Comparison of ENCODE assay signal across 1 cellular context in genomic region chr18:79588636-79589481, GRCh38.
TF ChIP-seq lines count a peak whose summit lies in the region.

No MANE protein-coding gene starts in this region.

TF ChIP-seq in HepG2, 621 proteins besides CTCF, POLR2A, EP300 and RAD21 (continued from another document and continues in another):
- TF ChIP-seq ZMYM3 (CRISPR knock-in tag; IDR thresholded peaks at IDR 0.05) (peak; percentile 66; the same call in 1 of the 2 replicates), PLSCR1 (CRISPR knock-in tag; IDR thresholded peaks at IDR 0.05; ENCODE audit: borderline replicate concordance) (no peak), PAWR (CRISPR knock-in tag; IDR thresholded peaks at IDR 0.05; ENCODE audit: borderline replicate concordance) (0 out of 2 replicates have a peak, but pooled peaks have one; percentile 58), HMG20A (CRISPR knock-in tag; IDR thresholded peaks at IDR 0.05; ENCODE audit: borderline replicate concordance) (no peak), ATF4 (CRISPR knock-in tag; IDR thresholded peaks at IDR 0.05) (0 out of 4 replicates have a peak, but pooled peaks of 1 of the 2 experiments have one; percentile 30), ZNF431 (CRISPR knock-in tag; IDR thresholded peaks at IDR 0.05; ENCODE audit: borderline replicate concordance, low read depth) (peak; percentile 32; the same call in 1 of the 2 replicates), XRCC5 (optimal IDR thresholded peaks at IDR 0.05; ENCODE audit: low read length) (no peak), PRMT3 (CRISPR knock-in tag; IDR thresholded peaks at IDR 0.05; ENCODE audit: borderline replicate concordance, low read depth) (no peak), ZNF782 (CRISPR knock-in tag; IDR thresholded peaks at IDR 0.05; ENCODE audit: borderline replicate concordance) (peak; percentile 76), MXD3 (CRISPR knock-in tag; IDR thresholded peaks at IDR 0.05) (peak; percentile 85), JUND (CRISPR knock-in tag; IDR thresholded peaks at IDR 0.05) (0 out of 2 replicates have a peak, but pooled peaks have one; percentile 43), ZFX (CRISPR knock-in tag; IDR thresholded peaks at IDR 0.05; ENCODE audit: low read depth) (peak; percentile 95), GATA4 (IDR thresholded peaks at IDR 0.05; ENCODE audit: borderline replicate concordance, low read depth) (no peak), ZFP36L1 (CRISPR knock-in tag; IDR thresholded peaks at IDR 0.05) (peak; percentile 83; the same call in 1 of the 2 replicates), ZBTB20 (CRISPR knock-in tag; IDR thresholded peaks at IDR 0.05; ENCODE audit: borderline replicate concordance, low read depth) (peak; percentile 84; the same call in 1 of the 2 replicates), HOXA9 (CRISPR knock-in tag; IDR thresholded peaks at IDR 0.05; ENCODE audit: borderline replicate concordance) (0 out of 2 replicates have a peak, but pooled peaks have one; percentile 29), FOXM1 (CRISPR knock-in tag; IDR thresholded peaks at IDR 0.05) (no peak), KLF11 (CRISPR knock-in tag; IDR thresholded peaks at IDR 0.05) (peak; percentile 91), ZNF251 (CRISPR knock-in tag; IDR thresholded peaks at IDR 0.05) (0 out of 2 replicates have a peak, but pooled peaks have one; percentile 70), TFDP2 (CRISPR knock-in tag; IDR thresholded peaks at IDR 0.05) (peak; percentile 93), LBX2 (CRISPR knock-in tag; IDR thresholded peaks at IDR 0.05; ENCODE audit: borderline replicate concordance) (peak; percentile 88; the same call in 1 of the 2 replicates), ZNF75D (CRISPR knock-in tag; IDR thresholded peaks at IDR 0.05; ENCODE audit: borderline replicate concordance) (no peak), TOPORS (CRISPR knock-in tag; IDR thresholded peaks at IDR 0.05) (no peak), ZNF883 (CRISPR knock-in tag; IDR thresholded peaks at IDR 0.05; ENCODE audit: not compliant biosample characterization) (peak; percentile 61), AGO2 (optimal IDR thresholded peaks at IDR 0.05; ENCODE audit: low read depth, low read length) (no peak), ZSCAN25 (CRISPR knock-in tag; IDR thresholded peaks at IDR 0.05) (peak; percentile 81; the same call in 1 of the 2 replicates), RCOR2 (CRISPR knock-in tag; IDR thresholded peaks at IDR 0.05) (no peak), ZFP36 (IDR thresholded peaks at IDR 0.05; ENCODE audit: borderline replicate concordance, low read depth, low read length, partially characterized antibody) (no peak), SOX5 (CRISPR knock-in tag; IDR thresholded peaks at IDR 0.05; ENCODE audit: borderline replicate concordance) (peak; percentile 34; the same call in 1 of the 2 replicates)
- TF ChIP-seq, protein P1, sequence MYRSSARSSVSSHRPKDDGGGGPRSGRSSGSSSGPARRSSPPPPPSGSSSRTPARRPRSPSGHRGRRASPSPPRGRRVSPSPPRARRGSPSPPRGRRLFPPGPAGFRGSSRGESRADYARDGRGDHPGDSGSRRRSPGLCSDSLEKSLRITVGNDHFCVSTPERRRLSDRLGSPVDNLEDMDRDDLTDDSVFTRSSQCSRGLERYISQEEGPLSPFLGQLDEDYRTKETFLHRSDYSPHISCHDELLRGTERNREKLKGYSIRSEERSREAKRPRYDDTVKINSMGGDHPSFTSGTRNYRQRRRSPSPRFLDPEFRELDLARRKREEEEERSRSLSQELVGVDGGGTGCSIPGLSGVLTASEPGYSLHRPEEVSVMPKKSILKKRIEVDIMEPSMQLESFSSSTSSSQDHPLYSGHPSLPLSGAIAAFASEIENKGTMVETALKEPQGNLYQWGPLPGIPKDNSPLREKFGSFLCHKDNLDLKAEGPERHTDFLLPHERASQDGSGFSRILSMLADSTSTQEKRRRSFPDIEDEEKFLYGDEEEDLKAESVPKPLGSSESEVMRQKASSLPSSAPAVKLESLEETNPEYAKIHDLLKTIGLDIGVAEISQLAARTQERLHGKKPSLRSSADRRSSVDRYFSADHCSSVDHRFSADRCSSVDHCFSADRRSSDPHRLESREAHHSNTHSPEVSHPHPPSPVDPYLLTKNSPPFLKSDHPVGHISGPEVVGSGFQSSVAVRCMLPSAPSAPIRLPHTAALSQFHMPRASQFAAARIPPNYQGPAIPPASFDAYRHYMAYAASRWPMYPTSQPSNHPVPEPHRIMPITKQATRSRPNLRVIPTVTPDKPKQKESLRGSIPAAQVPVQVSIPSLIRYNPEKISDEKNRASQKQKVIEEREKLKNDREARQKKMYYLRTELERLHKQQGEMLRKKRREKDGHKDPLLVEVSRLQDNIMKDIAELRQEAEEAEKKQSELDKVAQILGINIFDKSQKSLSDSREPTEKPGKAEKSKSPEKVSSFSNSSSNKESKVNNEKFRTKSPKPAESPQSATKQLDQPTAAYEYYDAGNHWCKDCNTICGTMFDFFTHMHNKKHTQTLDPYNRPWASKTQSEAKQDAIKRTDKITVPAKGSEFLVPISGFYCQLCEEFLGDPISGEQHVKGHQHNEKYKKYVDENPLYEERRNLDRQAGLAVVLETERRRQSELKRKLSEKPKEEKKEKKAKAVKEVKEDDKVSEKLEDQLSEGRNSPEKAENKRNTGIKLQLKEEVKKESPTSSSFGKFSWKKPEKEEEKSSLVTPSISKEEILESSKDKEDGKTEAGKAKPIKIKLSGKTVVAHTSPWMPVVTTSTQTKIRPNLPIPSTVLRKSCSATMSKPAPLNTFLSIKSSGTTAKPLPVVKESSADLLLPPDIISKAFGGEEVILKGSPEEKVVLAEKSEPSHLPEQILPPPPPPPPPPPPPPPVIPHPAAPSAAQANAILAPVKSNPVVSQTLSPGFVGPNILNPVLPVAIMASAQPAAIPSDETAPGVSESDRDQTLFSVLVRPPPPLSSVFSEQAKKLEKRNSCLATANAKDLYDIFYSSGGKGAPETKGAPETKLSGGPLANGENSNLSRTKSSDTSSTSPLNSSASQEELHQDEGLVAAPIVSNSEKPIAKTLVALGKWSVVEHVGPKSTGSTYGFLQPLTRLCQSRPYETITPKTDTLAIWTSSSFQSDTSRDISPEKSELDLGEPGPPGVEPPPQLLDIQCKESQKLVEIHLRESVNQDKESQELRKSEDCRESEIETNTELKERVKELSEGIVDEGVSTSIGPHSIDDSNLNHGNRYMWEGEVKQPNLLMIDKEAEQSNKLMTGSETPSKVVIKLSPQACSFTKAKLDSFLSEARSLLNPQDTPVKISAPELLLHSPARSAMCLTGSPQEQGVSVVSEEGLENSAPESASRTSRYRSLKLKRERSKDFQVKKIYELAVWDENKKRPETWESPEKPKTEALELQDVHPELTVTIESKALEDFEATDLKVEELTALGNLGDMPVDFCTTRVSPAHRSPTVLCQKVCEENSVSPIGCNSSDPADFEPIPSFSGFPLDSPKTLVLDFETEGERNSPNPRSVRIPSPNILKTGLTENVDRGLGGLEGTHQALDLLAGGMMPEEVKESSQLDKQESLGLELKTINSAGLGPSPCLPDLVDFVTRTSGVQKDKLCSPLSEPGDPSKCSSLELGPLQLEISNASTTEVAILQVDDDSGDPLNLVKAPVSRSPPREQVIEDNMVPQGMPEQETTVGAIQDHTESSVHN (CRISPR knock-in tag; IDR thresholded peaks at IDR 0.05) = peak; percentile 79; the same call in 1 of the 2 replicates
- TF ChIP-seq, protein P2, sequence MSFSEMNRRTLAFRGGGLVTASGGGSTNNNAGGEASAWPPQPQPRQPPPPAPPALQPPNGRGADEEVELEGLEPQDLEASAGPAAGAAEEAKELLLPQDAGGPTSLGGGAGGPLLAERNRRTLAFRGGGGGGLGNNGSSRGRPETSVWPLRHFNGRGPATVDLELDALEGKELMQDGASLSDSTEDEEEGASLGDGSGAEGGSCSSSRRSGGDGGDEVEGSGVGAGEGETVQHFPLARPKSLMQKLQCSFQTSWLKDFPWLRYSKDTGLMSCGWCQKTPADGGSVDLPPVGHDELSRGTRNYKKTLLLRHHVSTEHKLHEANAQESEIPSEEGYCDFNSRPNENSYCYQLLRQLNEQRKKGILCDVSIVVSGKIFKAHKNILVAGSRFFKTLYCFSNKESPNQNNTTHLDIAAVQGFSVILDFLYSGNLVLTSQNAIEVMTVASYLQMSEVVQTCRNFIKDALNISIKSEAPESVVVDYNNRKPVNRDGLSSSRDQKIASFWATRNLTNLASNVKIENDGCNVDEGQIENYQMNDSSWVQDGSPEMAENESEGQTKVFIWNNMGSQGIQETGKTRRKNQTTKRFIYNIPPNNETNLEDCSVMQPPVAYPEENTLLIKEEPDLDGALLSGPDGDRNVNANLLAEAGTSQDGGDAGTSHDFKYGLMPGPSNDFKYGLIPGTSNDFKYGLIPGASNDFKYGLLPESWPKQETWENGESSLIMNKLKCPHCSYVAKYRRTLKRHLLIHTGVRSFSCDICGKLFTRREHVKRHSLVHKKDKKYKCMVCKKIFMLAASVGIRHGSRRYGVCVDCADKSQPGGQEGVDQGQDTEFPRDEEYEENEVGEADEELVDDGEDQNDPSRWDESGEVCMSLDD (CRISPR knock-in tag; IDR thresholded peaks at IDR 0.05; ENCODE audit: borderline replicate concordance) = peak; percentile 30; the same call in 1 of the 2 replicates
- TF ChIP-seq, protein P3, sequence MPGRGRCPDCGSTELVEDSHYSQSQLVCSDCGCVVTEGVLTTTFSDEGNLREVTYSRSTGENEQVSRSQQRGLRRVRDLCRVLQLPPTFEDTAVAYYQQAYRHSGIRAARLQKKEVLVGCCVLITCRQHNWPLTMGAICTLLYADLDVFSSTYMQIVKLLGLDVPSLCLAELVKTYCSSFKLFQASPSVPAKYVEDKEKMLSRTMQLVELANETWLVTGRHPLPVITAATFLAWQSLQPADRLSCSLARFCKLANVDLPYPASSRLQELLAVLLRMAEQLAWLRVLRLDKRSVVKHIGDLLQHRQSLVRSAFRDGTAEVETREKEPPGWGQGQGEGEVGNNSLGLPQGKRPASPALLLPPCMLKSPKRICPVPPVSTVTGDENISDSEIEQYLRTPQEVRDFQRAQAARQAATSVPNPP (CRISPR knock-in tag; IDR thresholded peaks at IDR 0.05) = peak; percentile 2; the same call in 1 of the 2 replicates
- TF ChIP-seq, protein P4, sequence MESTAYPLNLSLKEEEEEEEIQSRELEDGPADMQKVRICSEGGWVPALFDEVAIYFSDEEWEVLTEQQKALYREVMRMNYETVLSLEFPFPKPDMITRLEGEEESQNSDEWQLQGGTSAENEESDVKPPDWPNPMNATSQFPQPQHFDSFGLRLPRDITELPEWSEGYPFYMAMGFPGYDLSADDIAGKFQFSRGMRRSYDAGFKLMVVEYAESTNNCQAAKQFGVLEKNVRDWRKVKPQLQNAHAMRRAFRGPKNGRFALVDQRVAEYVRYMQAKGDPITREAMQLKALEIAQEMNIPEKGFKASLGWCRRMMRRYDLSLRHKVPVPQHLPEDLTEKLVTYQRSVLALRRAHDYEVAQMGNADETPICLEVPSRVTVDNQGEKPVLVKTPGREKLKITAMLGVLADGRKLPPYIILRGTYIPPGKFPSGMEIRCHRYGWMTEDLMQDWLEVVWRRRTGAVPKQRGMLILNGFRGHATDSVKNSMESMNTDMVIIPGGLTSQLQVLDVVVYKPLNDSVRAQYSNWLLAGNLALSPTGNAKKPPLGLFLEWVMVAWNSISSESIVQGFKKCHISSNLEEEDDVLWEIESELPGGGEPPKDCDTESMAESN (CRISPR knock-in tag; conservative IDR thresholded peaks at IDR 0.05) = 0 out of 2 replicates have a peak, but pooled peaks have one; percentile 45
- TF ChIP-seq, protein P5, sequence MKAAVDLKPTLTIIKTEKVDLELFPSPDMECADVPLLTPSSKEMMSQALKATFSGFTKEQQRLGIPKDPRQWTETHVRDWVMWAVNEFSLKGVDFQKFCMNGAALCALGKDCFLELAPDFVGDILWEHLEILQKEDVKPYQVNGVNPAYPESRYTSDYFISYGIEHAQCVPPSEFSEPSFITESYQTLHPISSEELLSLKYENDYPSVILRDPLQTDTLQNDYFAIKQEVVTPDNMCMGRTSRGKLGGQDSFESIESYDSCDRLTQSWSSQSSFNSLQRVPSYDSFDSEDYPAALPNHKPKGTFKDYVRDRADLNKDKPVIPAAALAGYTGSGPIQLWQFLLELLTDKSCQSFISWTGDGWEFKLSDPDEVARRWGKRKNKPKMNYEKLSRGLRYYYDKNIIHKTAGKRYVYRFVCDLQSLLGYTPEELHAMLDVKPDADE (CRISPR knock-in tag; IDR thresholded peaks at IDR 0.05) = 0 out of 2 replicates have a peak, but pooled peaks have one; percentile 71
- TF ChIP-seq, protein P6, sequence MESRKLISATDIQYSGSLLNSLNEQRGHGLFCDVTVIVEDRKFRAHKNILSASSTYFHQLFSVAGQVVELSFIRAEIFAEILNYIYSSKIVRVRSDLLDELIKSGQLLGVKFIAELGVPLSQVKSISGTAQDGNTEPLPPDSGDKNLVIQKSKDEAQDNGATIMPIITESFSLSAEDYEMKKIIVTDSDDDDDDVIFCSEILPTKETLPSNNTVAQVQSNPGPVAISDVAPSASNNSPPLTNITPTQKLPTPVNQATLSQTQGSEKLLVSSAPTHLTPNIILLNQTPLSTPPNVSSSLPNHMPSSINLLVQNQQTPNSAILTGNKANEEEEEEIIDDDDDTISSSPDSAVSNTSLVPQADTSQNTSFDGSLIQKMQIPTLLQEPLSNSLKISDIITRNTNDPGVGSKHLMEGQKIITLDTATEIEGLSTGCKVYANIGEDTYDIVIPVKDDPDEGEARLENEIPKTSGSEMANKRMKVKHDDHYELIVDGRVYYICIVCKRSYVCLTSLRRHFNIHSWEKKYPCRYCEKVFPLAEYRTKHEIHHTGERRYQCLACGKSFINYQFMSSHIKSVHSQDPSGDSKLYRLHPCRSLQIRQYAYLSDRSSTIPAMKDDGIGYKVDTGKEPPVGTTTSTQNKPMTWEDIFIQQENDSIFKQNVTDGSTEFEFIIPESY (CRISPR knock-in tag; IDR thresholded peaks at IDR 0.05) = peak; percentile 72
